ENCODE assay signal across 28 cellular contexts in the genomic region with DNA sequence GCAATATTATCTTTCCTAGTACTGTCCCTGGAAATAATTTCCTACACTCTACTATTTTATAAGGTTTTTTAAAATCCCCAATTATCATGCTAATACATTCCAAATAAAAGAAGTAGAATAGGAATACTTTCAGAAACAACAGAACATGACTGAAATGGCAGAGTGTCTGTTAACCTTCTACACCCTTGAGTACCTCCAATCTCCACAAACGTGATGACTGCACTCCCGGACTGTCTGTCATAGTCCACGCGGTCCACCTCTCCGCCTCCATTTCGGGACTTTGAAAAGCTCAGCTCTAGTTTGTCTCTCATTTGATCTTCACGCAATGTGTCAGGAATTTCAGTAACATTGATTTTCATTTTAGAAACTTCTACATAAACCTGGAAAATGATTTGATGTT.
"Had no signal": no experiment of that assay in that cellular context is flagged by ENCODE, and none has a peak within 500 bp of the region (broad histone marks: within the 10 kb centered on the region; RNA-seq: fewer than 3 reads in every experiment).

No MANE protein-coding gene starts in this region.

- H3K9me3 ChIP-seq: ovary, psoas muscle, right lobe of liver, sigmoid colon, stomach, thoracic aorta, thyroid gland, tibial nerve, upper lobe of left lung, uterus had no signal

- ATAC-seq: natural killer cell; psoas muscle; right cardiac atrium; right lobe of liver; stimulated activated effector memory CD8-positive, alpha-beta T cell treated with anti-CD3 and anti-CD28 coated beads, Interleukin-12 subunit alpha, Interleukin-12 subunit beta, amount 100 ng/mL, for 72 hours; stimulated activated naive B cell treated with anti-CD40 and anti-IgM and Interleukin-4, amounts not matched to agents 10 μg/mL and 1 μg/mL and 100 μg/mL, for 72 hours had no signal

- H3K27me3 ChIP-seq: neural progenitor cell, ovary, right lobe of liver, sigmoid colon, stomach, thyroid gland, tibial nerve, upper lobe of left lung, uterus had no signal

- DNase-seq: natural killer cell; occipital lobe; ovary; posterior cingulate gyrus; psoas muscle; right cardiac atrium; right lobe of liver; sigmoid colon; small intestine; stimulated activated CD4-positive, alpha-beta T cell treated with anti-CD3 and anti-CD28 coated beads, Interleukin-15, amount 100 ng/mL, for 24 hours; stimulated activated CD4-positive, alpha-beta T cell treated with anti-CD3 and anti-CD28 coated beads, Interleukin-2, amount 100 ng/mL, for 24 hours; stimulated activated CD4-positive, alpha-beta T cell treated with anti-CD3 and anti-CD28 coated beads, Interleukin-2, amount 100 ng/mL, for 48 hours; stimulated activated CD4-positive, alpha-beta T cell treated with anti-CD3 and anti-CD28 coated beads, Interleukin-4, amount 100 ng/mL, for 24 hours; stimulated activated naive B cell treated with anti-CD40 and anti-IgM and Interleukin-4, amounts not matched to agents 10 μg/mL and 1 μg/mL and 100 μg/mL, for 72 hours; stimulated activated naive CD4-positive, alpha-beta T cell treated with Interleukin-2 at 50 U/mL for 16 hours; stomach; thyroid gland; trophoblast cell; upper lobe of left lung; uterus had no signal

- H3K4me1 ChIP-seq: neural progenitor cell, parathyroid adenoma, psoas muscle, right lobe of liver, stomach, thyroid gland, upper lobe of left lung, uterus had no signal

- H3K36me3 Mint-ChIP-seq: neural progenitor cell had no signal

- FAIRE-seq: small intestine had no signal

- H3K4me1 Mint-ChIP-seq: natural killer cell; nephron; neural progenitor cell; stimulated activated effector memory CD8-positive, alpha-beta T cell treated with anti-CD3 and anti-CD28 coated beads, Interleukin-12 subunit alpha, Interleukin-12 subunit beta, amount 100 ng/mL, for 72 hours; stimulated activated naive B cell treated with anti-CD40 and anti-IgM and Interleukin-4, amounts not matched to agents 10 μg/mL and 1 μg/mL and 100 μg/mL, for 72 hours had no signal

- H3K27ac Mint-ChIP-seq: natural killer cell; nephron; neural progenitor cell; progenitor cell of endocrine pancreas; stimulated activated effector memory CD8-positive, alpha-beta T cell treated with anti-CD3 and anti-CD28 coated beads, Interleukin-12 subunit alpha, Interleukin-12 subunit beta, amount 100 ng/mL, for 72 hours; stimulated activated naive CD8-positive, alpha-beta T cell treated with anti-CD3 and anti-CD28 coated beads, Interleukin-15, Interleukin-2, amounts not matched to agents 100 ng/mL and 50 ng/mL, for 24 hours had no signal

- H3K4me3 Mint-ChIP-seq: natural killer cell; nephron; neural progenitor cell; stimulated activated effector memory CD8-positive, alpha-beta T cell treated with anti-CD3 and anti-CD28 coated beads, Interleukin-12 subunit alpha, Interleukin-12 subunit beta, amount 100 ng/mL, for 72 hours; stimulated activated naive CD8-positive, alpha-beta T cell treated with anti-CD3 and anti-CD28 coated beads, Interleukin-15, Interleukin-2, amounts not matched to agents 100 ng/mL and 50 ng/mL, for 24 hours had no signal

- H3K36me3 ChIP-seq: neural progenitor cell, ovary, uterus had no signal

- H3K9me3 Mint-ChIP-seq: natural killer cell; nephron; neural progenitor cell; stimulated activated effector memory CD8-positive, alpha-beta T cell treated with anti-CD3 and anti-CD28 coated beads, Interleukin-12 subunit alpha, Interleukin-12 subunit beta, amount 100 ng/mL, for 72 hours; stimulated activated naive B cell treated with anti-CD40 and anti-IgM and Interleukin-4, amounts not matched to agents 10 μg/mL and 1 μg/mL and 100 μg/mL, for 72 hours; stimulated activated naive CD8-positive, alpha-beta T cell treated with anti-CD3 and anti-CD28 coated beads, Interleukin-15, Interleukin-2, amounts not matched to agents 100 ng/mL and 50 ng/mL, for 24 hours had no signal

- H3K4me3 ChIP-seq: neural progenitor cell, ovary, psoas muscle, right lobe of liver, sigmoid colon, stomach, thoracic aorta, thyroid gland, tibial nerve, upper lobe of left lung, uterus had no signal

- H3K27me3 Mint-ChIP-seq: progenitor cell of endocrine pancreas; stimulated activated naive B cell treated with anti-CD40 and anti-IgM and Interleukin-4, amounts not matched to agents 10 μg/mL and 1 μg/mL and 100 μg/mL, for 72 hours; stimulated activated naive CD8-positive, alpha-beta T cell treated with anti-CD3 and anti-CD28 coated beads, Interleukin-15, Interleukin-2, amounts not matched to agents 100 ng/mL and 50 ng/mL, for 24 hours had no signal
